Comparison of ENCODE assay signal across 8 cellular contexts in genomic region chr7:26369519-26370385, GRCh38.
DNase-seq lines count a peak whose midpoint lies in the region; ATAC-seq, FAIRE-seq and TF ChIP-seq lines count a peak whose summit lies in the region.

No MANE protein-coding gene starts in this region.

- peaks cover 4% of the 10 kb centered on the region for H3K4me1 Mint-ChIP-seq in central memory CD8-positive, alpha-beta T cell

- ATAC-seq in central memory CD8-positive, alpha-beta T cell (replicated peaks; ENCODE audit: extremely low read depth, poor library complexity, severe bottlenecking) = peak; percentile 62
- ATAC-seq in left lung (peak; percentile 82), upper lobe of left lung (ENCODE audit: low FRiP score in 2 of 2) (peak; percentile 77 to 86), GM18868 (IDR thresholded peaks at IDR 0.05; ENCODE audit: unreplicated experiment) (no peak)

- no peaks in the 10 kb centered on the region for H3K9me3 Mint-ChIP-seq in central memory CD8-positive, alpha-beta T cell

- no peak overlapping the region for H3K27ac Mint-ChIP-seq in central memory CD8-positive, alpha-beta T cell (ENCODE audit: low read depth)

- WGBS in upper lobe of left lung, 2 donors = 18 to 20% methylated on average over 8 of the region's 8 CpGs

- TF ChIP-seq EP300 in upper lobe of left lung (IDR thresholded peaks at IDR 0.05) = no peak

- TF ChIP-seq POLR2A in upper lobe of left lung (IDR thresholded peaks at IDR 0.05) = no peak

- H3K9me3 ChIP-seq in left lung = no peaks in the 10 kb centered on the region
- no peaks in the 10 kb centered on the region for H3K9me3 ChIP-seq in upper lobe of left lung

- H3K36me3 ChIP-seq in left lung (peaks cover 0 to 48% of the 10 kb centered on the region in 2 donors), upper lobe of left lung (no peaks in the 10 kb centered on the region)

- H3K4me3 ChIP-seq in left lung = peak overlapping the region in 1 of 2 donors; percentile 3
- H3K4me3 ChIP-seq in upper lobe of left lung = peak overlapping the region in 2 of 4 donors; percentile 17 to 26

- peak; percentile 86 for FAIRE-seq in A204.1 (lab: Jason Lieb, UNC)
- peak; percentile 82 for FAIRE-seq in RCC 7860 (lab: Jason Lieb, UNC)

- DNase-seq in EH (ENCODE audit: low read depth) (peak; percentile 63), RCC 7860 (ENCODE audit: low spot score) (peak; percentile 42), left lung (no peak), upper lobe of left lung (peak in 1 of 2 donors; percentile 35)
- DNase-seq in central memory CD8-positive, alpha-beta T cell (ENCODE audit: low spot score in 2 of 2) = no peak

- H3K27me3 ChIP-seq in left lung (peaks cover 13 to 58% of the 10 kb centered on the region in 2 donors), upper lobe of left lung (no peaks in the 10 kb centered on the region)

- TF ChIP-seq CTCF in LNCAP (IDR thresholded peaks at IDR 0.05) (peak; percentile 75), left lung (IDR thresholded peaks at IDR 0.05) (peak; percentile 74 to 87), upper lobe of left lung (IDR thresholded peaks at IDR 0.05) (peak; percentile 63 to 75 (median 68))

- H3K27ac ChIP-seq in left lung = peak overlapping the region in 1 of 2 donors; percentile 85
- peak overlapping the region in 3 of 4 donors; percentile 23 to 89 (median 70) for H3K27ac ChIP-seq in upper lobe of left lung

- intact Hi-C loops in left lung (cut with DNase I) = loop anchor here in 1 of 2 donors (5.0 to 10.0 kb wide), 3 partner anchors 285 to 793 kb away; no protein-coding TSS in a partner anchor

- H3K4me1 ChIP-seq in left lung (peaks cover 0 to 48% of the 10 kb centered on the region in 2 donors), upper lobe of left lung (peaks cover 3 to 29% (median 10%) of the 10 kb centered on the region in 4 donors)

- H3K27me3 Mint-ChIP-seq in central memory CD8-positive, alpha-beta T cell = peaks cover 9% of the 10 kb centered on the region

- peaks cover 22% of the 10 kb centered on the region for H3K36me3 Mint-ChIP-seq in central memory CD8-positive, alpha-beta T cell (ENCODE audit: insufficient read depth)

- no peak overlapping the region for H3K4me3 Mint-ChIP-seq in central memory CD8-positive, alpha-beta T cell

Comparison
In these comparisons a context has a peak if more than half of its experiments do, and no peak if none do; other contexts are left out.
1. DNase-seq: peak in EH (single experiment) and RCC 7860 (single experiment); none in central memory CD8-positive, alpha-beta T cell (0 of 2) and left lung (0 of 2).
2. Peak in every context shown above with its lines, with median percentiles within 50 percentile points of each other: CTCF ChIP-seq.